In genomic region chr12:24462946-24463345, GRCh38 we compare ENCODE assay signal across 30 cellular contexts.
"Had no signal": no experiment of that assay in that cellular context is flagged by ENCODE, and none has a peak within 500 bp of the region (broad histone marks: within the 10 kb centered on the region; RNA-seq: fewer than 3 reads in every experiment).

No MANE protein-coding gene starts in this region.

- H3K4me3 ChIP-seq: MG63, Peyer's patch, SJSA1 had no signal

- H3K4me1 Mint-ChIP-seq: T-cell had no signal

- H3K4me3 Mint-ChIP-seq: T-cell had no signal

- H3K27me3 ChIP-seq: MG63, Peyer's patch, SJSA1 had no signal

- H3K36me3 ChIP-seq: MG63, Peyer's patch, SJSA1 had no signal

- H3K9ac ChIP-seq: SK-N-SH had no signal

- DNase-seq: Karpas-422, MG63, NCI-H1048, NCI-H1092 treated with DMSO at 0.1 percent for 48 hours, NCI-H1105 treated with DMSO at 0.1 percent for 48 hours, NCI-H1417, NCI-H1436, NCI-H146, NCI-H1694, NCI-H187, NCI-H1930, NCI-H2029 treated with DMSO at 0.1 percent for 48 hours, NCI-H2081 treated with DMSO at 0.1 percent for 48 hours, NCI-H2107, NCI-H2171, NCI-H226, NCI-H446 treated with DMSO at 0.1 percent for 48 hours, NCI-H510A, NCI-H524, NCI-H526, NCI-H69, NCI-H748 treated with DMSO at 0.1 percent for 48 hours, NCI-H82, Peyer's patch, Right ventricle myocardium superior, RPMI8226, SHP77 treated with DMSO at 0.1 percent for 48 hours, SK-N-SH, T-cell had no signal

- H3K9me2 ChIP-seq: SK-N-SH had no signal

- H3K27ac ChIP-seq: Peyer's patch, SJSA1 had no signal

- ATAC-seq: T-cell had no signal

- H3K27ac Mint-ChIP-seq: T-cell had no signal

- H3K9me3 Mint-ChIP-seq: T-cell had no signal

- H3K4me2 ChIP-seq: SK-N-SH had no signal

- H3K4me1 ChIP-seq: Peyer's patch, SJSA1 had no signal

- H3K9me3 ChIP-seq: MG63, Peyer's patch, SJSA1, SK-N-SH had no signal
